Comparison of ENCODE assay signal across 10 cellular contexts in the genomic region with DNA sequence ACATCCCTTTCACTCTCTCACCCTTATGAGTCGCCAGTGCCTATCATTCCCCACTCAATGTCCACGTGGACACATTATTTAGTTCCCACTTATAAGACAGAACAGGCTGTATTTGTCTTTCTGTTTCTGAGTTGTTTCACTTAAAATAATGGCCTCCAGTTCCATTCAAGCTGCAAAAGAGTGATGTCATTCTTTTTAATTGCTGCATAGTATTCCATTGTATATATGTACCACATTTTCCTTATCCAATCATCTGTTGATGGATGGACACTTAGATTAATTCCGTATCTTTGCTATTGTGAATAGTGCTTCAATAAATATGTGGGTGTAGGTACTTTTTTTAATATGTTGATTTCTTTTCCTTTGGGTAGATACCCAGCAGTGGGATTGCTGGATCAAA.
"Had no signal": no experiment of that assay in that cellular context is flagged by ENCODE, and none has a peak within 500 bp of the region (broad histone marks: within the 10 kb centered on the region; RNA-seq: fewer than 3 reads in every experiment).

No MANE protein-coding gene starts in this region.

- H3K4me3 Mint-ChIP-seq: GM23338, H9, HFFc6 had no signal

- H3K4me3 ChIP-seq: GM23338 had no signal

- ATAC-seq: GM23338 had no signal

- H3K9me3 Mint-ChIP-seq: GM23338, HFFc6 had no signal

- DNase-seq: H9, HCEC 1CT, HFFc6, IMR-90, KBM-7 had no signal

- H3K27ac ChIP-seq: HL-60, KMS-11 had no signal

- H2AFZ ChIP-seq: GM23338 had no signal

- FAIRE-seq: H1, H54 had no signal

- H3K4me1 Mint-ChIP-seq: GM23338 had no signal

- H3K9ac ChIP-seq: KMS-11 had no signal

- H3K4me2 ChIP-seq: GM23338, KMS-11 had no signal

- H3K27ac Mint-ChIP-seq: GM23338, H9, HFFc6 had no signal
